Comparison of ENCODE assay signal across 24 cellular contexts in genomic region chr7:134758981-134759380, GRCh38.
"Had no signal": no experiment of that assay in that cellular context is flagged by ENCODE, and none has a peak within 500 bp of the region (broad histone marks: within the 10 kb centered on the region; RNA-seq: fewer than 3 reads in every experiment).

No MANE protein-coding gene starts in this region.

- H3K4me3 ChIP-seq: esophagus squamous epithelium, left ventricle myocardium inferior, lower lobe of right lung, psoas muscle, right lobe of liver, spleen, testis had no signal

- DNase-seq: effector memory CD8-positive, alpha-beta T cell; esophagus squamous epithelium; foreskin fibroblast; kidney; left cardiac atrium; left ventricle myocardium inferior; lower lobe of right lung; naive B cell; nephron progenitor cell; psoas muscle; retina; right lobe of liver; spleen; stimulated activated CD4-positive, alpha-beta T cell treated with anti-CD3 and anti-CD28 coated beads, Interleukin-15, amount 100 ng/mL, for 24 hours; stimulated activated CD4-positive, alpha-beta T cell treated with anti-CD3 and anti-CD28 coated beads, Interleukin-1b, Interleukin-23, amount 100 ng/mL, for 48 hours; stimulated activated CD4-positive, alpha-beta T cell treated with anti-CD3 and anti-CD28 coated beads, Interleukin-4, amount 100 ng/mL, for 24 hours; testis had no signal

- H3K9me3 ChIP-seq: esophagus squamous epithelium, left ventricle myocardium inferior, lower lobe of right lung, neutrophil, psoas muscle, right lobe of liver, spleen, testis had no signal

- ATAC-seq: effector memory CD8-positive, alpha-beta T cell; left cardiac atrium; lower lobe of right lung; psoas muscle; right lobe of liver; stimulated activated memory B cell treated with anti-CD40 and anti-IgM and Interleukin-4, amounts not matched to agents 10 μg/mL and 1 μg/mL and 100 μg/mL, for 72 hours had no signal

- H3K27me3 Mint-ChIP-seq: naive B cell; stimulated activated memory B cell treated with anti-CD40 and anti-IgM and Interleukin-4, amounts not matched to agents 10 μg/mL and 1 μg/mL and 100 μg/mL, for 72 hours; stimulated activated naive CD8-positive, alpha-beta T cell treated with anti-CD3 and anti-CD28 coated beads, Interleukin-15, Interleukin-2, amounts not matched to agents 100 ng/mL and 50 ng/mL, for 24 hours; type B pancreatic cell had no signal

- H3K36me3 ChIP-seq: esophagus squamous epithelium, left ventricle myocardium inferior, lower lobe of right lung, neutrophil, right lobe of liver, spleen had no signal

- H3K27me3 ChIP-seq: esophagus squamous epithelium, neutrophil, right lobe of liver, spleen, testis had no signal

- H3K27ac ChIP-seq: epithelial cell of prostate, esophagus squamous epithelium, left ventricle myocardium inferior, lower lobe of right lung, neutrophil, psoas muscle, right lobe of liver, spleen, testis had no signal

- H3K27ac Mint-ChIP-seq: dendritic cell treated with granulocyte-macrophage colony-stimulating factor and Interleukin-4, amounts not matched to agents 40 ng/mL and 50 ng/mL, for 4 days; effector memory CD8-positive, alpha-beta T cell; memory B cell; nephron progenitor cell; stimulated activated memory B cell treated with anti-CD40 and anti-IgM and Interleukin-4, amounts not matched to agents 10 μg/mL and 1 μg/mL and 100 μg/mL, for 72 hours; stimulated activated naive CD8-positive, alpha-beta T cell treated with anti-CD3 and anti-CD28 coated beads, Interleukin-15, Interleukin-2, amounts not matched to agents 100 ng/mL and 50 ng/mL, for 24 hours; type B pancreatic cell had no signal

- H3K4me3 Mint-ChIP-seq: dendritic cell treated with granulocyte-macrophage colony-stimulating factor and Interleukin-4, amounts not matched to agents 40 ng/mL and 50 ng/mL, for 4 days; effector memory CD8-positive, alpha-beta T cell; memory B cell; naive B cell; nephron progenitor cell; stimulated activated memory B cell treated with anti-CD40 and anti-IgM and Interleukin-4, amounts not matched to agents 10 μg/mL and 1 μg/mL and 100 μg/mL, for 72 hours; stimulated activated naive CD8-positive, alpha-beta T cell treated with anti-CD3 and anti-CD28 coated beads, Interleukin-15, Interleukin-2, amounts not matched to agents 100 ng/mL and 50 ng/mL, for 24 hours; type B pancreatic cell had no signal

- H3K4me1 ChIP-seq: esophagus squamous epithelium, lower lobe of right lung, right lobe of liver, spleen, testis had no signal

- H3K9me3 Mint-ChIP-seq: dendritic cell treated with granulocyte-macrophage colony-stimulating factor and Interleukin-4, amounts not matched to agents 40 ng/mL and 50 ng/mL, for 4 days; effector memory CD8-positive, alpha-beta T cell; memory B cell; naive B cell; nephron progenitor cell; stimulated activated memory B cell treated with anti-CD40 and anti-IgM and Interleukin-4, amounts not matched to agents 10 μg/mL and 1 μg/mL and 100 μg/mL, for 72 hours; stimulated activated naive CD8-positive, alpha-beta T cell treated with anti-CD3 and anti-CD28 coated beads, Interleukin-15, Interleukin-2, amounts not matched to agents 100 ng/mL and 50 ng/mL, for 24 hours; type B pancreatic cell had no signal

- H3K36me3 Mint-ChIP-seq: memory B cell; naive B cell; stimulated activated memory B cell treated with anti-CD40 and anti-IgM and Interleukin-4, amounts not matched to agents 10 μg/mL and 1 μg/mL and 100 μg/mL, for 72 hours had no signal
